In genomic region chr2:111011218-111011617, GRCh38 we compare ENCODE assay signal across 34 cellular contexts.
"Had no signal": no experiment of that assay in that cellular context is flagged by ENCODE, and none has a peak within 500 bp of the region (broad histone marks: within the 10 kb centered on the region; RNA-seq: fewer than 3 reads in every experiment).

No MANE protein-coding gene starts in this region.

- H3K4me3 ChIP-seq: MG63 had no signal

- H3K36me3 ChIP-seq: MG63 had no signal

- DNase-seq: Karpas-422, Kasumi-1, MG63, MM.1S, MV-4-11, NCI-H1048, NCI-H1092, NCI-H1092 treated with DMSO at 0.1 percent for 48 hours, NCI-H1105, NCI-H1105 treated with DMSO at 0.1 percent for 48 hours, NCI-H1417, NCI-H1417 treated with DMSO at 0.1 percent for 48 hours, NCI-H1436, NCI-H1436 treated with DMSO at 0.1 percent for 48 hours, NCI-H146, NCI-H1694, NCI-H1694 treated with DMSO at 0.1 percent for 48 hours, NCI-H187, NCI-H187 treated with DMSO at 0.1 percent for 48 hours, NCI-H1930, NCI-H2029, NCI-H2029 treated with DMSO at 0.1 percent for 48 hours, NCI-H2081, NCI-H2081 treated with DMSO at 0.1 percent for 48 hours, NCI-H2107, NCI-H2171, NCI-H2171 treated with DMSO at 0.1 percent for 48 hours, NCI-H2227 treated with DMSO at 0.1 percent for 48 hours, NCI-H226, NCI-H345, NCI-H446, NCI-H446 treated with DMSO at 0.1 percent for 48 hours, NCI-H510A, NCI-H510A treated with DMSO at 0.1 percent for 48 hours had no signal
